Comparison of ENCODE assay signal across 8 cellular contexts in genomic region chrX:15301924-15302323, GRCh38.
DNase-seq lines count a peak whose midpoint lies in the region; ATAC-seq and TF ChIP-seq lines count a peak whose summit lies in the region.

No MANE protein-coding gene starts in this region.

- H3K27ac ChIP-seq in coronary artery: no peak overlapping the region

- ATAC-seq in HG03280 (IDR thresholded peaks at IDR 0.05; ENCODE audit: unreplicated experiment): no peak

- H3K4me3 ChIP-seq in foreskin fibroblast (ENCODE audit: low read depth in 1 of 2, low read length in 2 of 2) (no peak overlapping the region), coronary artery (no peak overlapping the region)

- peak; percentile 8 for DNase-seq in NK-92 treated with Interleukin-12 subunit alpha and Interleukin-12 subunit beta, amount 100 ng/mL, for 24 hours (lab: John Stamatoyannopoulos, UW)
- no peak for DNase-seq in NK-92 (lab: John Stamatoyannopoulos, UW; ENCODE audit: unreplicated experiment)
- peak; percentile 38 for DNase-seq in OCI-M1 (lab: John Stamatoyannopoulos, UW)
- peak; percentile 13 to 42 for DNase-seq in foreskin fibroblast
- DNase-seq in stimulated activated CD4-positive, alpha-beta T cell treated with anti-CD3 and anti-CD28 coated beads, Interleukin-4, amount 100 ng/mL, for 24 hours: peak; percentile 3
- no peak for DNase-seq in coronary artery (ENCODE audit: low spot score)
- DNase-seq in NCI-H128 (lab: John Stamatoyannopoulos, UW; ENCODE audit: unreplicated experiment): no peak

- TF ChIP-seq CTCF in foreskin fibroblast (IDR thresholded peaks at IDR 0.05; ENCODE audit: low read depth, low read length) (no peak), coronary artery (IDR thresholded peaks at IDR 0.05) (no peak)

Comparison
In these comparisons a context has a peak if more than half of its experiments do, and no peak if none do; other contexts are left out.
1. DNase-seq: peak in NK-92 treated with Interleukin-12 subunit alpha and Interleukin-12 subunit beta, amount 100 ng/mL, for 24 hours (single experiment), OCI-M1 (single experiment), foreskin fibroblast (2 of 2) and stimulated activated CD4-positive, alpha-beta T cell treated with anti-CD3 and anti-CD28 coated beads, Interleukin-4, amount 100 ng/mL, for 24 hours (single experiment); none in NK-92 (single experiment), coronary artery (single experiment) and NCI-H128 (single experiment).